15 cellular contexts compared by ENCODE assay signal in the genomic region with DNA sequence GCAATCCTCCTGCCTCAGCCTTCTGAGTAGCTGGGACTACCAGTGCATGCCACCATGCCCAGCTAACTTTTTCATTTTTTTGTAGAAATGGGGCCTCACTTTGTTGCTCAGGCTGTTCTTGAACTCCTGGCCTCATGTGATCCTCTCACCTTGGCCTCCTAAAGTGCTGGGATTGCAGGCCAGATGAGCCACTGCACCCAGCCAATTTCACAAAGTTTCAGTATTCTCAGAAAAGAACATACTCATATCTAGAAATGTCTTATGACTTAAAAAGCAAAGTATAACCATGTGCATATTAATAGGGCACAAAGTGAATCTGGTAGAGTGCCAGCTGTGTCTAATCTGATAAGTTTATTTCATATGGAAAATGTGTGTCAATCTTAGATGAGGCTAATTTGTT.
DNase-seq lines count a peak whose midpoint lies in the region; ATAC-seq and TF ChIP-seq lines count a peak whose summit lies in the region.
"Had no signal": no experiment of that assay in that cellular context is flagged by ENCODE, and none has a peak within 500 bp of the region (broad histone marks: within the 10 kb centered on the region; RNA-seq: fewer than 3 reads in every experiment).

No MANE protein-coding gene starts in this region.

- ATAC-seq in activated CD8-positive, alpha-beta T cell treated with anti-CD3 and anti-CD28 coated beads for 36 hours = peak; percentile 87
- no peak for ATAC-seq in activated CD8-positive, alpha-beta T cell treated with anti-CD3 and anti-CD28 coated beads, Interleukin-2, amount 10 ng/mL, durations not matched to agents 7 days and 5 days
- peak; percentile 47 for ATAC-seq in HG03039 (IDR thresholded peaks at IDR 0.05; ENCODE audit: unreplicated experiment)
- ATAC-seq in WTC11 = no peak
- no peak for ATAC-seq in GM21528 (IDR thresholded peaks at IDR 0.05; ENCODE audit: low FRiP score, unreplicated experiment)
- ATAC-seq: HCT116, right cardiac atrium had no signal

- CTCF ChIA-PET in activated CD8-positive, alpha-beta T cell treated with anti-CD3 and anti-CD28 coated beads for 36 hours (lab: Charles Lee) = interaction anchor here (1.4 to 2.6 kb wide), 2 partner anchors 59 to 71 kb away, joined by 3 to 9 read pairs; no protein-coding TSS in a partner anchor
- CTCF ChIA-PET in activated CD8-positive, alpha-beta T cell treated with anti-CD3 and anti-CD28 coated beads, Interleukin-2, amount 10 ng/mL, durations not matched to agents 7 days and 5 days (lab: Charles Lee) = interaction anchor here (1.4 kb wide), 1 partner anchor 15 kb away, joined by 4 read pairs; no protein-coding TSS in a partner anchor
- CTCF ChIA-PET in WTC11 (lab: Charles Lee) = interaction anchor here (1.3 to 3.4 kb wide), 2 partner anchors 70 to 75 kb away, joined by 4 to 7 read pairs; no protein-coding TSS in a partner anchor

- H3K9me3 Mint-ChIP-seq in activated CD8-positive, alpha-beta T cell treated with anti-CD3 and anti-CD28 coated beads for 36 hours = peaks cover 5% of the 10 kb centered on the region
- H3K9me3 Mint-ChIP-seq in activated CD8-positive, alpha-beta T cell treated with anti-CD3 and anti-CD28 coated beads, Interleukin-2, amount 10 ng/mL, durations not matched to agents 7 days and 5 days (ENCODE audit: insufficient read depth) = no peaks in the 10 kb centered on the region
- H3K9me3 Mint-ChIP-seq in activated naive CD4-positive, alpha-beta T cell treated with anti-CD3 and anti-CD28 coated beads, Interleukin-2, amount 50 U/mL, for 24 hours = no peaks in the 10 kb centered on the region
- H3K9me3 Mint-ChIP-seq in type B pancreatic cell (no peaks in the 10 kb centered on the region), WTC11 (no peaks in the 10 kb centered on the region)

- H3K27ac Mint-ChIP-seq in activated CD8-positive, alpha-beta T cell treated with anti-CD3 and anti-CD28 coated beads for 36 hours = peak overlapping the region; percentile 57
- H3K27ac Mint-ChIP-seq in activated CD8-positive, alpha-beta T cell treated with anti-CD3 and anti-CD28 coated beads, Interleukin-2, amount 10 ng/mL, durations not matched to agents 7 days and 5 days = no peak overlapping the region
- H3K27ac Mint-ChIP-seq in activated naive CD4-positive, alpha-beta T cell treated with anti-CD3 and anti-CD28 coated beads, Interleukin-2, amount 50 U/mL, for 24 hours = peak overlapping the region; percentile 78
- H3K27ac Mint-ChIP-seq in type B pancreatic cell = no peak overlapping the region
- no peak overlapping the region; the same call in 1 of the 2 replicates for H3K27ac Mint-ChIP-seq in WTC11

- DNase-seq in activated CD8-positive, alpha-beta T cell treated with anti-CD3 and anti-CD28 coated beads for 36 hours = peak; percentile 67
- no peak for DNase-seq in activated CD8-positive, alpha-beta T cell treated with anti-CD3 and anti-CD28 coated beads, Interleukin-2, amount 10 ng/mL, durations not matched to agents 7 days and 5 days
- DNase-seq in stimulated activated CD4-positive, alpha-beta T cell treated with anti-CD3 and anti-CD28 coated beads, TNF-alpha, amount 100 ng/mL, for 48 hours (ENCODE audit: low read depth in 3 of 3) = peak; percentile 4 to 44 (median 11)
- DNase-seq in type B pancreatic cell (ENCODE audit: extremely low spot score, unreplicated experiment) = no peak
- DNase-seq in WTC11 (ENCODE audit: low spot score) = no peak
- DNase-seq: kidney glomerular epithelial cell; NCI-H2029 treated with DMSO at 0.1 percent for 48 hours; NK-92 treated with Interleukin-12 subunit alpha and Interleukin-12 subunit beta, amount 100 ng/mL, for 24 hours; right cardiac atrium; SK-N-SH had no signal

- H3K4me3 Mint-ChIP-seq in activated CD8-positive, alpha-beta T cell treated with anti-CD3 and anti-CD28 coated beads for 36 hours = no peak overlapping the region
- no peak overlapping the region for H3K4me3 Mint-ChIP-seq in activated CD8-positive, alpha-beta T cell treated with anti-CD3 and anti-CD28 coated beads, Interleukin-2, amount 10 ng/mL, durations not matched to agents 7 days and 5 days
- no peak overlapping the region for H3K4me3 Mint-ChIP-seq in activated naive CD4-positive, alpha-beta T cell treated with anti-CD3 and anti-CD28 coated beads, Interleukin-2, amount 50 U/mL, for 24 hours
- H3K4me3 Mint-ChIP-seq in type B pancreatic cell = no peak overlapping the region
- no peak overlapping the region for H3K4me3 Mint-ChIP-seq in WTC11
- H3K4me3 Mint-ChIP-seq: brain had no signal

- peaks cover 5% of the 10 kb centered on the region for H3K36me3 Mint-ChIP-seq in activated CD8-positive, alpha-beta T cell treated with anti-CD3 and anti-CD28 coated beads for 36 hours (ENCODE audit: low read depth)
- peaks cover 5% of the 10 kb centered on the region for H3K36me3 Mint-ChIP-seq in activated CD8-positive, alpha-beta T cell treated with anti-CD3 and anti-CD28 coated beads, Interleukin-2, amount 10 ng/mL, durations not matched to agents 7 days and 5 days (ENCODE audit: low read depth)
- H3K36me3 Mint-ChIP-seq in activated naive CD4-positive, alpha-beta T cell treated with anti-CD3 and anti-CD28 coated beads, Interleukin-2, amount 50 U/mL, for 24 hours = peaks cover 2% of the 10 kb centered on the region
- H3K36me3 Mint-ChIP-seq in type B pancreatic cell (peaks cover 5% of the 10 kb centered on the region), WTC11 (peaks cover 23% of the 10 kb centered on the region)

- H3K27me3 Mint-ChIP-seq in activated CD8-positive, alpha-beta T cell treated with anti-CD3 and anti-CD28 coated beads for 36 hours = no peaks in the 10 kb centered on the region
- no peaks in the 10 kb centered on the region for H3K27me3 Mint-ChIP-seq in activated CD8-positive, alpha-beta T cell treated with anti-CD3 and anti-CD28 coated beads, Interleukin-2, amount 10 ng/mL, durations not matched to agents 7 days and 5 days (ENCODE audit: low read depth)
- H3K27me3 Mint-ChIP-seq in activated naive CD4-positive, alpha-beta T cell treated with anti-CD3 and anti-CD28 coated beads, Interleukin-2, amount 50 U/mL, for 24 hours = no peaks in the 10 kb centered on the region
- H3K27me3 Mint-ChIP-seq in type B pancreatic cell = no peaks in the 10 kb centered on the region
- no peaks in the 10 kb centered on the region for H3K27me3 Mint-ChIP-seq in WTC11 (ENCODE audit: low read depth)
- H3K27me3 Mint-ChIP-seq: brain had no signal

- intact Hi-C loops in activated CD8-positive, alpha-beta T cell treated with anti-CD3 and anti-CD28 coated beads for 36 hours (cut with micrococcal nuclease) = no loop called here

- peaks cover 40% of the 10 kb centered on the region for H3K4me1 Mint-ChIP-seq in activated CD8-positive, alpha-beta T cell treated with anti-CD3 and anti-CD28 coated beads for 36 hours (ENCODE audit: low read depth)
- no peaks in the 10 kb centered on the region for H3K4me1 Mint-ChIP-seq in activated CD8-positive, alpha-beta T cell treated with anti-CD3 and anti-CD28 coated beads, Interleukin-2, amount 10 ng/mL, durations not matched to agents 7 days and 5 days (ENCODE audit: low read depth)
- H3K4me1 Mint-ChIP-seq in activated naive CD4-positive, alpha-beta T cell treated with anti-CD3 and anti-CD28 coated beads, Interleukin-2, amount 50 U/mL, for 24 hours = peaks cover 36% of the 10 kb centered on the region
- H3K4me1 Mint-ChIP-seq in type B pancreatic cell (ENCODE audit: unreplicated experiment) = no peaks in the 10 kb centered on the region
- 0 out of 2 replicates have a peak, but pooled peaks cover 4% of the 10 kb centered on the region for H3K4me1 Mint-ChIP-seq in WTC11
- H3K4me1 Mint-ChIP-seq: brain had no signal

- POLR2A ChIA-PET in activated CD8-positive, alpha-beta T cell treated with anti-CD3 and anti-CD28 coated beads for 36 hours (lab: Charles Lee) = interaction anchor here (0.7 to 2.6 kb wide), 4 partner anchors 10 to 112 kb away, joined by 3 to 10 read pairs (median 4); partner anchors contain the start of gene CACYBP
- POLR2A ChIA-PET in activated CD8-positive, alpha-beta T cell treated with anti-CD3 and anti-CD28 coated beads, Interleukin-2, amount 10 ng/mL, durations not matched to agents 7 days and 5 days (lab: Charles Lee) = no interaction called here
- POLR2A ChIA-PET in WTC11 (lab: Charles Lee) = no interaction called here

- no peak for TF ChIP-seq CTCF in activated CD8-positive, alpha-beta T cell treated with anti-CD3 and anti-CD28 coated beads for 36 hours (IDR thresholded peaks at IDR 0.05)
- TF ChIP-seq CTCF in type B pancreatic cell (conservative IDR thresholded peaks at IDR 0.05) (no peak), WTC11 (IDR thresholded peaks at IDR 0.05) (no peak)

TF ChIP-seq in WTC11, 78 proteins besides CTCF, POLR2A, EP300 and RAD21:
- TF ChIP-seq GRHL2 (CRISPR knock-in tag; IDR thresholded peaks at IDR 0.05; ENCODE audit: insufficient replicate concordance, severe bottlenecking) (no peak), NFYB (CRISPR knock-in tag; conservative IDR thresholded peaks at IDR 0.05; ENCODE audit: low read depth) (no peak), ZNF138 (CRISPR knock-in tag; conservative IDR thresholded peaks at IDR 0.05) (no peak), FOXP1 (CRISPR knock-in tag; IDR thresholded peaks at IDR 0.05; ENCODE audit: borderline replicate concordance) (no peak), NFATC4 (CRISPR knock-in tag; IDR thresholded peaks at IDR 0.05) (no peak)
- TF ChIP-seq, protein P1, sequence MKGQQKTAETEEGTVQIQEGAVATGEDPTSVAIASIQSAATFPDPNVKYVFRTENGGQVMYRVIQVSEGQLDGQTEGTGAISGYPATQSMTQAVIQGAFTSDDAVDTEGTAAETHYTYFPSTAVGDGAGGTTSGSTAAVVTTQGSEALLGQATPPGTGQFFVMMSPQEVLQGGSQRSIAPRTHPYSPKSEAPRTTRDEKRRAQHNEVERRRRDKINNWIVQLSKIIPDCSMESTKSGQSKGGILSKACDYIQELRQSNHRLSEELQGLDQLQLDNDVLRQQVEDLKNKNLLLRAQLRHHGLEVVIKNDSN (CRISPR knock-in tag; IDR thresholded peaks at IDR 0.05) = no peak
- TF ChIP-seq, protein P2, sequence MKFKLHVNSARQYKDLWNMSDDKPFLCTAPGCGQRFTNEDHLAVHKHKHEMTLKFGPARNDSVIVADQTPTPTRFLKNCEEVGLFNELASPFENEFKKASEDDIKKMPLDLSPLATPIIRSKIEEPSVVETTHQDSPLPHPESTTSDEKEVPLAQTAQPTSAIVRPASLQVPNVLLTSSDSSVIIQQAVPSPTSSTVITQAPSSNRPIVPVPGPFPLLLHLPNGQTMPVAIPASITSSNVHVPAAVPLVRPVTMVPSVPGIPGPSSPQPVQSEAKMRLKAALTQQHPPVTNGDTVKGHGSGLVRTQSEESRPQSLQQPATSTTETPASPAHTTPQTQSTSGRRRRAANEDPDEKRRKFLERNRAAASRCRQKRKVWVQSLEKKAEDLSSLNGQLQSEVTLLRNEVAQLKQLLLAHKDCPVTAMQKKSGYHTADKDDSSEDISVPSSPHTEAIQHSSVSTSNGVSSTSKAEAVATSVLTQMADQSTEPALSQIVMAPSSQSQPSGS (CRISPR knock-in tag; IDR thresholded peaks at IDR 0.05; ENCODE audit: borderline replicate concordance, low read depth) = no peak

Comparison
In these comparisons a context has a peak if more than half of its experiments do, and no peak if none do; other contexts are left out.
1. ATAC-seq: peak in activated CD8-positive, alpha-beta T cell treated with anti-CD3 and anti-CD28 coated beads for 36 hours (single experiment) and HG03039 (single experiment); none in activated CD8-positive, alpha-beta T cell treated with anti-CD3 and anti-CD28 coated beads, Interleukin-2, amount 10 ng/mL, durations not matched to agents 7 days and 5 days (single experiment), WTC11 (single experiment) and GM21528 (single experiment).
2. DNase-seq: peak in activated CD8-positive, alpha-beta T cell treated with anti-CD3 and anti-CD28 coated beads for 36 hours (single experiment) and stimulated activated CD4-positive, alpha-beta T cell treated with anti-CD3 and anti-CD28 coated beads, TNF-alpha, amount 100 ng/mL, for 48 hours (3 of 3); none in activated CD8-positive, alpha-beta T cell treated with anti-CD3 and anti-CD28 coated beads, Interleukin-2, amount 10 ng/mL, durations not matched to agents 7 days and 5 days (single experiment), type B pancreatic cell (single experiment) and WTC11 (single experiment).
3. H3K27ac Mint-ChIP-seq: peak in activated CD8-positive, alpha-beta T cell treated with anti-CD3 and anti-CD28 coated beads for 36 hours (single experiment) and activated naive CD4-positive, alpha-beta T cell treated with anti-CD3 and anti-CD28 coated beads, Interleukin-2, amount 50 U/mL, for 24 hours (single experiment); none in activated CD8-positive, alpha-beta T cell treated with anti-CD3 and anti-CD28 coated beads, Interleukin-2, amount 10 ng/mL, durations not matched to agents 7 days and 5 days (single experiment), type B pancreatic cell (single experiment) and WTC11 (single experiment).